Comparison of ENCODE assay signal across 1 cellular context in genomic region chr4:64538219-64538618, GRCh38.
TF ChIP-seq lines count a peak whose summit lies in the region.

No MANE protein-coding gene starts in this region.

TF ChIP-seq in GM23338, 12 proteins besides CTCF, POLR2A, EP300 and RAD21 (continued from another document):
- TF ChIP-seq, protein P1, sequence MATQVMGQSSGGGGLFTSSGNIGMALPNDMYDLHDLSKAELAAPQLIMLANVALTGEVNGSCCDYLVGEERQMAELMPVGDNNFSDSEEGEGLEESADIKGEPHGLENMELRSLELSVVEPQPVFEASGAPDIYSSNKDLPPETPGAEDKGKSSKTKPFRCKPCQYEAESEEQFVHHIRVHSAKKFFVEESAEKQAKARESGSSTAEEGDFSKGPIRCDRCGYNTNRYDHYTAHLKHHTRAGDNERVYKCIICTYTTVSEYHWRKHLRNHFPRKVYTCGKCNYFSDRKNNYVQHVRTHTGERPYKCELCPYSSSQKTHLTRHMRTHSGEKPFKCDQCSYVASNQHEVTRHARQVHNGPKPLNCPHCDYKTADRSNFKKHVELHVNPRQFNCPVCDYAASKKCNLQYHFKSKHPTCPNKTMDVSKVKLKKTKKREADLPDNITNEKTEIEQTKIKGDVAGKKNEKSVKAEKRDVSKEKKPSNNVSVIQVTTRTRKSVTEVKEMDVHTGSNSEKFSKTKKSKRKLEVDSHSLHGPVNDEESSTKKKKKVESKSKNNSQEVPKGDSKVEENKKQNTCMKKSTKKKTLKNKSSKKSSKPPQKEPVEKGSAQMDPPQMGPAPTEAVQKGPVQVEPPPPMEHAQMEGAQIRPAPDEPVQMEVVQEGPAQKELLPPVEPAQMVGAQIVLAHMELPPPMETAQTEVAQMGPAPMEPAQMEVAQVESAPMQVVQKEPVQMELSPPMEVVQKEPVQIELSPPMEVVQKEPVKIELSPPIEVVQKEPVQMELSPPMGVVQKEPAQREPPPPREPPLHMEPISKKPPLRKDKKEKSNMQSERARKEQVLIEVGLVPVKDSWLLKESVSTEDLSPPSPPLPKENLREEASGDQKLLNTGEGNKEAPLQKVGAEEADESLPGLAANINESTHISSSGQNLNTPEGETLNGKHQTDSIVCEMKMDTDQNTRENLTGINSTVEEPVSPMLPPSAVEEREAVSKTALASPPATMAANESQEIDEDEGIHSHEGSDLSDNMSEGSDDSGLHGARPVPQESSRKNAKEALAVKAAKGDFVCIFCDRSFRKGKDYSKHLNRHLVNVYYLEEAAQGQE (IDR thresholded peaks at IDR 0.05; ENCODE audit: unreplicated experiment): no peak
- no peak for TF ChIP-seq POLR2AphosphoS5 (IDR thresholded peaks at IDR 0.05; ENCODE audit: low read depth)
